20 cellular contexts compared by ENCODE assay signal in the genomic region with DNA sequence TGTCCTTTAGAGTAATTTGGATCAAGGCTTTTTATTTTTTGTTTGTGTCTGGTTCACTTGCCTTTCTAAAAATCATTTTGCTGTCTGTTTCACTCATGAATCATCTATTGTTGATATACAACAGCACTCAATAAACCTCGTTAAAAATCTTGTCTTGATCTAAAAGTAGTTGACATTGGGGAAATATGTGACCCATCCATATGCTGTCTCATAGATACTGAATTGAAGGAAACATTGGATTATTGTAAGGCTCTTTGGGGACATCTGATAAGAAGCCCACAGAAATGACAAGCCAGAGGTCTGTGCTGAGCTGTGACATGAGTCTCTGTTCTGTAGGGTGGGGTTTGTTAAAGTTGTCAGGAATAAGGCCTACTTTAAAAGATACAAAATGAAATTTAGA.
"Had no signal": no experiment of that assay in that cellular context is flagged by ENCODE, and none has a peak within 500 bp of the region (broad histone marks: within the 10 kb centered on the region; RNA-seq: fewer than 3 reads in every experiment).

No MANE protein-coding gene starts in this region.

- H3K9me3 ChIP-seq: esophagus squamous epithelium, neutrophil, sigmoid colon, spleen, thoracic aorta, tibial nerve, upper lobe of left lung had no signal

- H3K36me3 ChIP-seq: esophagus squamous epithelium, neutrophil, sigmoid colon, spleen, thoracic aorta, tibial nerve, upper lobe of left lung had no signal

- H3K27ac ChIP-seq: esophagus squamous epithelium, neutrophil, parathyroid adenoma, sigmoid colon, spleen, thoracic aorta, tibial nerve, upper lobe of left lung had no signal

- H3K9ac ChIP-seq: parathyroid adenoma had no signal

- H3K79me2 ChIP-seq: parathyroid adenoma had no signal

- H3K4me3 ChIP-seq: esophagus squamous epithelium, lung, sigmoid colon, spleen, thoracic aorta, tibial nerve, upper lobe of left lung had no signal

- H3K27me3 ChIP-seq: esophagus squamous epithelium, sigmoid colon, tibial nerve, upper lobe of left lung had no signal

- DNase-seq: cortex of kidney; effector memory CD8-positive, alpha-beta T cell; erythroblast; esophagus squamous epithelium; foreskin melanocyte; glutamatergic neuron; immature natural killer cell; islet precursor cell; kidney glomerular epithelial cell; left colon; natural killer cell; sigmoid colon; spleen; stimulated activated naive B cell treated with anti-CD40 and anti-IgM and Interleukin-4, amounts not matched to agents 10 μg/mL and 1 μg/mL and 100 μg/mL, for 72 hours; upper lobe of left lung had no signal

- ATAC-seq: effector memory CD8-positive, alpha-beta T cell; left colon; natural killer cell; stimulated activated naive B cell treated with anti-CD40 and anti-IgM and Interleukin-4, amounts not matched to agents 10 μg/mL and 1 μg/mL and 100 μg/mL, for 72 hours had no signal

- H2AFZ ChIP-seq: parathyroid adenoma had no signal

- H3K4me1 ChIP-seq: esophagus squamous epithelium, parathyroid adenoma, sigmoid colon, spleen, tibial nerve had no signal
